ENCODE assay signal across 20 cellular contexts in the genomic region with DNA sequence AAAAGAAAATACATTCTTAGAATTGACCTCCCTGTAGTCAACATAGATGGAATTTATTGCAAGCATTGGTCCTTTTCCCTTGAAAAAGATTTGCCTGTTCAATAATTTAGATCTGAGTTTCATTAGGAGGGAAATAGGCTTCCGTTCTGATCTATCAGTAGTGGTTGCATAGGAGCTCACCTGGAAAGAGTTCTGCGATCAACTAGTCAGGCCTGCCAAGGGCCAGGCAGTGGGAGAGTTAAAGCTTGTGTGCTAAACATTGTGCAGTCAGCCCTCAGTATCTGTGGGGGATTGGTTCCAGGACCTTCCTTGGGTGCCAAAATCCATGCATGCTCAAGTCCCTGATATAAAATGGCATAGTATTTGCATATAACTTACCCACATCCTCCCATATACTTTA. TPM values are rescaled to one million over a fixed set of nuclear protein-coding genes. Genes with fewer than 3 reads are reported as not detected.
DNase-seq lines count a peak whose midpoint lies in the region; ATAC-seq, FAIRE-seq and TF ChIP-seq lines count a peak whose summit lies in the region.
"Had no signal": no experiment of that assay in that cellular context is flagged by ENCODE, and none has a peak within 500 bp of the region (broad histone marks: within the 10 kb centered on the region; RNA-seq: fewer than 3 reads in every experiment).

No MANE protein-coding gene starts in this region.

- BruUV-seq in OCI-LY7 (replicated peaks; lab: Mats Ljungman, UMichigan) (no TSS peak), MCF 10A (replicated peaks; lab: Mats Ljungman, UMichigan) (no TSS peak)

- no peak for FAIRE-seq in H1 (lab: Jason Lieb, UNC)
- FAIRE-seq: A549, GM12892, GM18507 had no signal

- WGBS in H1 (ENCODE audit: extremely low coverage in 1 of 2, insufficient coverage in 1 of 2, insufficient read length in 1 of 2, insufficient replicate concordance in 2 of 2, low coverage in 1 of 2, low lambda C conversion rate in 2 of 2, missing lambda C conversion rate in 1 of 2), 2 experiments, result 97% methylated on average over 2 of the region's 2 CpGs; no CpG with 5 or more reads in 1 of the 2 experiments

- no peaks in the 10 kb centered on the region for H3K9me3 ChIP-seq in OCI-LY7 (ENCODE audit: low read length)
- H3K9me3 ChIP-seq in H1 (ENCODE audit: insufficient read depth in 2 of 2, low read depth in 1 of 2, low read length in 1 of 2), result no peaks in the 10 kb centered on the region
- H3K9me3 ChIP-seq: A549 had no signal

- no peak overlapping the region for H2BK15ac ChIP-seq in H1 (ENCODE audit: low read length)

- no peak overlapping the region for H4K5ac ChIP-seq in H1 (ENCODE audit: insufficient read length, low read depth, low read length)

- no peaks in the 10 kb centered on the region for H3K36me3 Mint-ChIP-seq in MCF 10A (ENCODE audit: insufficient read depth, unreplicated experiment)
- H3K36me3 Mint-ChIP-seq: CD8-positive, alpha-beta T cell; IgD-negative memory B cell had no signal

- no peak overlapping the region for H3K23ac ChIP-seq in H1 (ENCODE audit: insufficient read length)

- no peak overlapping the region for H3K4me3 Mint-ChIP-seq in MCF 10A (ENCODE audit: unreplicated experiment)
- H3K4me3 Mint-ChIP-seq: CD8-positive, alpha-beta T cell had no signal

- H3K79me2 ChIP-seq in OCI-LY7 (ENCODE audit: insufficient read depth, low read depth, low read length), result no peaks in the 10 kb centered on the region
- H3K79me2 ChIP-seq in H1 (ENCODE audit: control insufficient read depth in 1 of 2, insufficient read depth in 2 of 2, low read length in 2 of 2), result no peaks in the 10 kb centered on the region

- H4K8ac ChIP-seq in H1 (ENCODE audit: extremely low read depth, insufficient read depth, low read length), result no peak overlapping the region

- H3K4me1 Mint-ChIP-seq in MCF 10A (ENCODE audit: insufficient read depth, unreplicated experiment), result no peaks in the 10 kb centered on the region

- no peak overlapping the region for H2BK5ac ChIP-seq in H1 (ENCODE audit: low read depth, low read length)

- H3K4ac ChIP-seq in H1 (replicated peaks; ENCODE audit: insufficient read length, low read depth, low read length), result no peak overlapping the region

- H3K36me3 ChIP-seq in OCI-LY7 (ENCODE audit: insufficient read depth, low read length), result no peaks in the 10 kb centered on the region
- H3K36me3 ChIP-seq in H1 (ENCODE audit: control insufficient read depth in 2 of 4, insufficient read depth in 4 of 4, low read length in 3 of 4), result no peaks in the 10 kb centered on the region

- no peak overlapping the region for H2BK20ac ChIP-seq in H1 (ENCODE audit: low read length)

- H3K4me2 ChIP-seq in OCI-LY7 (ENCODE audit: low read length), result no peak overlapping the region
- H3K4me2 ChIP-seq in H1 (ENCODE audit: insufficient read depth in 1 of 2, low read depth in 2 of 2, low read length in 2 of 2), result no peak overlapping the region
- H3K4me2 ChIP-seq: A549 had no signal

- intact Hi-C loops in left ventricle myocardium superior (cut with micrococcal nuclease), result no loop called here
- intact Hi-C loops in Right ventricle myocardium superior (cut with DNase I), result no loop called here
- intact Hi-C loops in OCI-LY7 (cut with micrococcal nuclease; ENCODE audit: unreplicated experiment), result no loop called here
- intact Hi-C loops in MCF 10A (cut with micrococcal nuclease), result no loop called here

- H4K91ac ChIP-seq in H1 (replicated peaks; ENCODE audit: insufficient read length, low read length), result no peak overlapping the region

- no peak overlapping the region for H3K4me3 ChIP-seq in OCI-LY7 (ENCODE audit: low read depth, low read length, poor library complexity, severe bottlenecking)
- no peak overlapping the region for H3K4me3 ChIP-seq in H1 (ENCODE audit: extremely low read depth in 1 of 4, insufficient read depth in 2 of 4, low read depth in 3 of 4, low read length in 4 of 4)
- H3K4me3 ChIP-seq: A549, GM23248 had no signal

- H3K4me1 ChIP-seq in OCI-LY7 (ENCODE audit: insufficient read depth, low read length, poor library complexity, severe bottlenecking) (peaks cover 11% of the 10 kb centered on the region), H1 (replicated peaks in 1 of 4; ENCODE audit: control insufficient read depth in 3 of 4, insufficient read depth in 4 of 4, low read length in 3 of 4) (peaks cover 0 to 2% (median under 1%) of the 10 kb centered on the region in 4 experiments; a peak in 1 of 7 replicates)

- no peak for DNase-seq in left ventricle myocardium superior
- DNase-seq in Right ventricle myocardium superior, result no peak
- peak; percentile 7 for DNase-seq in OCI-LY7 (ENCODE audit: low spot score)
- no peak for DNase-seq in H1 (ENCODE audit: low read depth in 1 of 2, low spot score in 2 of 2)
- no peak for DNase-seq in MCF 10A (ENCODE audit: unreplicated experiment)
- DNase-seq in NCI-H524 treated with DMSO at 0.1 percent for 48 hours (lab: John Stamatoyannopoulos, UW), result no peak
- DNase-seq: Calu3; CD8-positive, alpha-beta T cell; DMS79 treated with DMSO at 0.1 percent for 48 hours; GF-D8; GM23248; H7; KG1 had no signal

- H3K23me2 ChIP-seq in H1 (ENCODE audit: low read depth, low read length), result no peaks in the 10 kb centered on the region

- no peak for TF ChIP-seq CTCF in OCI-LY7 (conservative IDR thresholded peaks at IDR 0.05; ENCODE audit: low read length)
- TF ChIP-seq CTCF in H1 (IDR thresholded peaks at IDR 0.05; ENCODE audit: control extremely low read depth in 1 of 3, insufficient read depth in 1 of 3, low read depth in 1 of 3, low read length in 3 of 3), result no peak
- TF ChIP-seq CTCF in MCF 10A (IDR thresholded peaks at IDR 0.05; ENCODE audit: unreplicated experiment), result no peak

- H3K9me3 Mint-ChIP-seq in MCF 10A (ENCODE audit: unreplicated experiment), result no peaks in the 10 kb centered on the region
- H3K9me3 Mint-ChIP-seq: CD8-positive, alpha-beta T cell; IgD-negative memory B cell had no signal

- H3K27me3 Mint-ChIP-seq in MCF 10A (ENCODE audit: insufficient read depth, unreplicated experiment), result peaks cover 28% of the 10 kb centered on the region

- H3K27ac ChIP-seq in OCI-LY7 (ENCODE audit: low read depth, low read length, poor library complexity, severe bottlenecking) (no peak overlapping the region), H1 (ENCODE audit: low read depth, low read length) (no peak overlapping the region)
- H3K27ac ChIP-seq: 22Rv1, A549, GM23248, HL-60 had no signal

- no peaks in the 10 kb centered on the region for H3K27me3 ChIP-seq in H1 (replicated peaks in 1 of 4; ENCODE audit: control insufficient read depth in 3 of 4, extremely low read depth in 1 of 4, insufficient read depth in 3 of 4, low read length in 3 of 4)

- no peak overlapping the region for H2BK12ac ChIP-seq in H1 (ENCODE audit: low read depth, low read length)

- no peak overlapping the region for H3K27ac Mint-ChIP-seq in MCF 10A (ENCODE audit: low read depth, unreplicated experiment)
- H3K27ac Mint-ChIP-seq: CD8-positive, alpha-beta T cell; IgD-negative memory B cell had no signal

- H3K56ac ChIP-seq in H1 (replicated peaks; ENCODE audit: insufficient read length, low read depth, low read length), result no peak overlapping the region

- no peak for TF ChIP-seq EP300 in H1 (IDR thresholded peaks at IDR 0.05; ENCODE audit: borderline replicate concordance in 1 of 2, low read depth in 2 of 2, low read length in 2 of 2)

- TF ChIP-seq POLR2A in H1 (IDR thresholded peaks at IDR 0.05; ENCODE audit: control extremely low read depth in 1 of 2, low read depth in 2 of 2, low read length in 2 of 2), result no peak

- no peak overlapping the region for H3K9ac ChIP-seq in H1 (replicated peaks in 1 of 4; ENCODE audit: extremely low read depth in 1 of 4, low read depth in 3 of 4, low read length in 3 of 4)
- H3K9ac ChIP-seq: GM23248 had no signal

- no peaks in the 10 kb centered on the region for H3K9me2 ChIP-seq in OCI-LY7 (ENCODE audit: insufficient read depth, low read length)

- H2AFZ ChIP-seq in OCI-LY7 (ENCODE audit: low read length) (peak overlapping the region; percentile 56; the same call in 1 of the 2 replicates), H1 (ENCODE audit: low read length) (no peak overlapping the region)
- H2AFZ ChIP-seq: GM23248 had no signal

- CTCF ChIA-PET in OCI-LY7 (lab: Charles Lee; ENCODE audit: unreplicated experiment) (no interaction called here), H1 (lab: Charles Lee; ENCODE audit: partially characterized antibody) (interaction anchor here (1.4 to 1.5 kb wide), 3 partner anchors 12 to 102 kb away, joined by 3 to 4 read pairs (median 3); a partner anchor contains a TSS), MCF 10A (lab: Yijun Ruan, JAX) (no interaction called here)

- ATAC-seq in left ventricle myocardium superior, result peak; percentile 10
- no peak for ATAC-seq in Right ventricle myocardium superior (ENCODE audit: poor library complexity)
- ATAC-seq in HG02623 (IDR thresholded peaks at IDR 0.05; ENCODE audit: unreplicated experiment), result no peak
- ATAC-seq: A549; CD8-positive, alpha-beta T cell had no signal

- no peak overlapping the region for H3K14ac ChIP-seq in H1 (ENCODE audit: insufficient read length)

- POLR2A ChIA-PET in OCI-LY7 (lab: Charles Lee), result interaction anchor here (0.7 kb wide), 1 partner anchor 83 kb away, joined by 3 read pairs; no protein-coding TSS in a partner anchor
- POLR2A ChIA-PET in H1 (lab: Charles Lee; ENCODE audit: partially characterized antibody), result interaction anchor here (1.2 kb wide), 1 partner anchor 30 kb away, joined by 7 read pairs; a partner anchor contains a TSS
- POLR2A ChIA-PET in MCF 10A (lab: Yijun Ruan, JAX), result interaction anchor here (0.5 kb wide), 1 partner anchor 54 kb away, joined by 3 read pairs; no protein-coding TSS in a partner anchor

- no peak for TF ChIP-seq RAD21 in H1 (IDR thresholded peaks at IDR 0.05 in 1 of 2, conservative IDR thresholded peaks at IDR 0.05 in 1 of 2; ENCODE audit: low read depth in 2 of 2, low read length in 2 of 2)

- no peaks in the 10 kb centered on the region for H4K20me1 ChIP-seq in OCI-LY7 (ENCODE audit: insufficient read depth, low read length)
- no peaks in the 10 kb centered on the region for H4K20me1 ChIP-seq in H1 (replicated peaks in 1 of 2; ENCODE audit: control insufficient read depth in 1 of 2, insufficient read depth in 2 of 2, low read length in 2 of 2)

- no peaks in the 10 kb centered on the region for H3K79me1 ChIP-seq in H1 (ENCODE audit: low read depth, low read length)

- H2AK5ac ChIP-seq in H1 (ENCODE audit: low read depth, low read length), result no peak overlapping the region

- H3K18ac ChIP-seq in H1 (ENCODE audit: extremely low read depth, low read length), result no peak overlapping the region

- H2BK120ac ChIP-seq in H1 (replicated peaks; ENCODE audit: low read depth, low read length), result no peak overlapping the region

RNA-seq across cellular contexts. Expression of a gene that starts 29.6 kb away (rescaled TPM):
- 1,172 TPM for total RNA-seq in left ventricle myocardium superior
- 1,067 TPM for total RNA-seq in Right ventricle myocardium superior
- total RNA-seq in OCI-LY7 (2014; rRNA removed; shearing (Covaris generic)), result 204 and 220 TPM in 2 replicates
- total RNA-seq in OCI-LY7 (2022), result 216 and 224 TPM in 2 replicates
- total RNA-seq in H1 (2021; fragmentation: NEBNext Ultra II Directional; extraction: Animal tissue kit (Norgen Biotek cat#: 25700)), result 64.2 and 64.6 TPM in 2 replicates
- 79.7 and 84.6 TPM in 2 replicates for polyA plus RNA-seq in H1 (2011; rRNA removed)
- 83.6 TPM for polyA plus RNA-seq in H1 (2011; cell fraction: cytosol; rRNA removed)
- polyA plus RNA-seq in H1 (2011; cell fraction: nucleus; rRNA removed), result 83.9 TPM
- polyA plus RNA-seq in H1 (2012, experiment 1 of 2), result 57.0 to 99.4 TPM (median 81.5 TPM) in 4 replicates
- 63.6 TPM for polyA plus RNA-seq in H1 (2012, experiment 2 of 2)
- 43.8 TPM for polyA plus RNA-seq in H1 (2013, experiment 1 of 2)
- 40.8 TPM for polyA plus RNA-seq in H1 (2013, experiment 2 of 2)
- 67.3 and 74.7 TPM in 2 replicates for polyA minus RNA-seq in H1 (2011; rRNA and poly(A)+ RNA removed)
- polyA minus RNA-seq in H1 (2011; cell fraction: cytosol; rRNA and poly(A)+ RNA removed), result 43.6 TPM
- 18.6 TPM for polyA minus RNA-seq in H1 (2011; cell fraction: nucleus; rRNA and poly(A)+ RNA removed)
- total RNA-seq in MCF 10A (2022), result 4.2 and 10.2 TPM in 2 replicates
